8 cellular contexts compared by ENCODE assay signal in genomic region chr9:34665109-34665380, GRCh38. TPM values are rescaled to one million over a fixed set of nuclear protein-coding genes. Genes with fewer than 3 reads are reported as not detected.
DNase-seq lines count a peak whose midpoint lies in the region; ATAC-seq and TF ChIP-seq lines count a peak whose summit lies in the region.

No MANE protein-coding gene starts in this region.

- peak in 4 of 8 donors; percentile 1 to 9 (median 3) for ATAC-seq in heart right ventricle
- ATAC-seq in Right ventricle myocardium superior (ENCODE audit: poor library complexity): no peak
- no peak for ATAC-seq in GM18517 (IDR thresholded peaks at IDR 0.05; ENCODE audit: unreplicated experiment)

- peak overlapping the region; percentile 38 to 100 (median 97) for H3K27ac ChIP-seq in heart right ventricle
- H3K27ac ChIP-seq in OCI-LY3 (ENCODE audit: low read length): peak overlapping the region; percentile 49
- H3K27ac ChIP-seq in skin epidermis: peak overlapping the region; percentile 42 to 99 (median 93)

- H3K4me1 ChIP-seq in heart right ventricle: peaks cover 0 to 29% (median 14%) of the 10 kb centered on the region in 9 donors
- H3K4me1 ChIP-seq in OCI-LY3 (ENCODE audit: low read length): peaks cover 8% of the 10 kb centered on the region

- no peaks in the 10 kb centered on the region for H3K79me2 ChIP-seq in OCI-LY3 (ENCODE audit: low read length)

- peak in 2 of 9 donors; percentile 13 to 27 for TF ChIP-seq CTCF in heart right ventricle (IDR thresholded peaks at IDR 0.05)
- TF ChIP-seq CTCF in OCI-LY3 (IDR thresholded peaks at IDR 0.05; ENCODE audit: low read depth, low read length): no peak
- no peak for TF ChIP-seq CTCF in fibroblast of mammary gland (conservative IDR thresholded peaks at IDR 0.05; ENCODE audit: control insufficient read depth, insufficient read depth, low read depth, low read length)

- H3K4me3 ChIP-seq in heart right ventricle (peak overlapping the region; percentile 45 to 95 (median 72)), OCI-LY3 (ENCODE audit: low read length) (peak overlapping the region; percentile 96), fibroblast of mammary gland (ENCODE audit: control insufficient read depth, low read depth, low read length) (peak overlapping the region; percentile 64), skin epidermis (peak overlapping the region; percentile 49 to 78 (median 59))

- H2AFZ ChIP-seq in OCI-LY3 (ENCODE audit: low read depth, low read length): 0 out of 2 replicates have a peak overlapping the region, but pooled peaks have one; percentile 17

- H4K20me1 ChIP-seq in OCI-LY3 (ENCODE audit: insufficient read depth, low read length): no peaks in the 10 kb centered on the region

- H3K36me3 ChIP-seq in heart right ventricle: peaks cover 0 to 50% (median 12%) of the 10 kb centered on the region in 9 donors
- H3K36me3 ChIP-seq in OCI-LY3 (replicated peaks; ENCODE audit: low read depth, low read length): peaks cover 9% of the 10 kb centered on the region

- intact Hi-C loops in heart right ventricle (cut with DNase I): loop anchor here in 1 of 10 donors (2.0 kb wide), 1 partner anchor 16 kb away; no protein-coding TSS in a partner anchor
- intact Hi-C loops in Right ventricle myocardium superior (cut with DNase I): no loop called here

- 1 to 2% methylated on average over 15 to 20 of the region's 20 CpGs for WGBS in heart right ventricle, 2 donors

- peak overlapping the region; percentile 59 for H3K9ac ChIP-seq in OCI-LY3 (ENCODE audit: low read length)

- DNase-seq in heart right ventricle: no peak
- DNase-seq in Right ventricle myocardium superior: no peak
- no peak for DNase-seq in fibroblast of mammary gland (ENCODE audit: low read depth)
- no peak for DNase-seq in SHP77 (lab: John Stamatoyannopoulos, UW)
- no peak for DNase-seq in Kasumi-1 (lab: John Stamatoyannopoulos, UW)

- H3K27me3 ChIP-seq in heart right ventricle (no peaks in the 10 kb centered on the region), OCI-LY3 (ENCODE audit: low read depth, low read length) (no peaks in the 10 kb centered on the region)

- peak overlapping the region; percentile 93 for H3K4me2 ChIP-seq in OCI-LY3 (ENCODE audit: low read length)

- H3K9me3 ChIP-seq in heart right ventricle: peaks cover 0 to 8% (median 0%) of the 10 kb centered on the region in 11 donors
- H3K9me3 ChIP-seq in OCI-LY3 (ENCODE audit: insufficient read depth, low read length): no peaks in the 10 kb centered on the region

RNA-seq across cellular contexts. Expression of gene CCL27, which starts 2.6 kb away (rescaled TPM):
- total RNA-seq in heart right ventricle (under 1 TPM in 1 of 10 donors, not detected in 9; 0.44 TPM), Right ventricle myocardium superior (not detected)
- polyA plus RNA-seq in heart right ventricle: under 1 TPM in 1 of 2 donors, not detected in 1; 0.45 TPM

RNA-seq across cellular contexts. Expression of gene IL11RA, which starts 13.1 kb away (rescaled TPM):
- 10 to 100 TPM; 45.2 to 53.7 (median 48.1) TPM for total RNA-seq in heart right ventricle
- 10 to 100 TPM; 26.9 to 30.0 TPM for polyA plus RNA-seq in heart right ventricle
- total RNA-seq in Right ventricle myocardium superior: 48.8 TPM

RNA-seq across cellular contexts. Expression of gene GALT, which starts 18.6 kb away (rescaled TPM):
- 10 to 100 TPM; 34.7 to 65.0 (median 44.2) TPM for total RNA-seq in heart right ventricle
- 10 to 100 TPM; 20.8 to 82.2 TPM for polyA plus RNA-seq in heart right ventricle
- total RNA-seq in Right ventricle myocardium superior: 53.8 TPM

RNA-seq across cellular contexts. Expression of gene CCL19, which starts 26.0 kb away (rescaled TPM):
- total RNA-seq in heart right ventricle (10 to 100 TPM in 1 of 10 donors, 1 to 10 TPM in 1, under 1 TPM in 3, not detected in 5; 0.47 to 19.9 (median 0.87) TPM), Right ventricle myocardium superior (0.70 TPM)
- 1 to 10 TPM; 1.6 to 4.9 TPM for polyA plus RNA-seq in heart right ventricle

RNA-seq across cellular contexts. Expression of gene SIGMAR1, which starts 27.5 kb away (rescaled TPM):
- 10 to 100 TPM; 15.8 to 31.7 (median 22.3) TPM for total RNA-seq in heart right ventricle
- polyA plus RNA-seq in heart right ventricle: 10 to 100 TPM; 23.8 to 54.0 TPM
- 22.2 TPM for total RNA-seq in Right ventricle myocardium superior
